In genomic region chr20:61879694-61880093, GRCh38 we compare ENCODE assay signal across 22 cellular contexts.
"Had no signal": no experiment of that assay in that cellular context is flagged by ENCODE, and none has a peak within 500 bp of the region (broad histone marks: within the 10 kb centered on the region; RNA-seq: fewer than 3 reads in every experiment).

No MANE protein-coding gene starts in this region.

- H3K36me3 ChIP-seq: left ventricle myocardium inferior, ovary, sigmoid colon, spleen, suprapubic skin, thoracic aorta, tibial artery, upper lobe of right lung, uterus had no signal

- FAIRE-seq: small intestine had no signal

- H3K27ac ChIP-seq: hepatocyte, left ventricle myocardium inferior, ovary, sigmoid colon, spleen, suprapubic skin, thoracic aorta, tibial artery, upper lobe of right lung, uterus had no signal

- H3K4me3 ChIP-seq: hepatocyte, left ventricle myocardium inferior, lung, ovary, sigmoid colon, spleen, suprapubic skin, thoracic aorta, tibial artery, upper lobe of right lung, uterus had no signal

- DNase-seq: islet precursor cell; left ventricle myocardium inferior; mesendoderm; naive B cell; natural killer cell; nephron progenitor cell; ovary; sigmoid colon; small intestine; stimulated activated CD4-positive, alpha-beta T cell treated with anti-CD3 and anti-CD28 coated beads, Interleukin-4, amount 100 ng/mL, for 24 hours; stimulated activated naive CD4-positive, alpha-beta T cell; tibial artery; trophoblast cell; upper lobe of right lung; uterus had no signal

- H3K4me2 ChIP-seq: hepatocyte had no signal

- H3K79me2 ChIP-seq: hepatocyte had no signal

- ATAC-seq: natural killer cell; right cardiac atrium; stimulated activated effector memory CD8-positive, alpha-beta T cell treated with anti-CD3 and anti-CD28 coated beads, Interleukin-12 subunit alpha, Interleukin-12 subunit beta, amount 100 ng/mL, for 72 hours; upper lobe of right lung had no signal

- H2AFZ ChIP-seq: hepatocyte had no signal

- H3K4me1 ChIP-seq: left ventricle myocardium inferior, sigmoid colon, spleen, suprapubic skin, tibial artery, upper lobe of right lung, uterus had no signal

- H3K27me3 ChIP-seq: hepatocyte, ovary, upper lobe of right lung, uterus had no signal

- H3K9me3 ChIP-seq: left ventricle myocardium inferior, ovary, sigmoid colon, spleen, suprapubic skin, thoracic aorta, tibial artery, upper lobe of right lung, uterus had no signal
